In the genomic region with DNA sequence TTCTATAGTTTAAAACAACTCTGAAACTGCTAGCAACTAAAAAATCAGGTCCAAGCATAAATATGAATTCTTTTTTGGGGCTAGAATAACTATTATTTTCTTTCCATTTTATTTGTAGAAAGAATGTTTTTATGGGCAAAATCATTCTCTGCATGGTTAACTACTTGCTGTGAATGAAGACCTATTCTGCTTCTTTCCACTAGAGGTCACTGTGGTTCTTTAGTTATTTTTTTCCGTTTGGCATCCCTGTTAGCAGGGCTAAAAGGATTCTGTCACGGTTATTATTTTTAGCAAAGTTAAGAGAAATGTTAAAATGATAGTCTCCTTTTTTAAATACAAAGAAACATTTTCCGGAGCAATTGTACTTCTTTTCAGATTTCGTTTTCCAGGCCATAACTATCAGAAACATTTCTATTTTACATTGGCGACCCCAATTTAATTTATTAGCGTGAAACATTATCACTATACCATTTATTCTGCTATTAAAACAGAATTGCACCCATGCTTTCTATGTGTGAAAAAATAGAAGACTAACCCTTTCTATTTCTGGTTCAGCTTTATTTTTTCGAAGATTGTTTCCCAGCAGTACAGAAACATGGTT, we compare ENCODE assay signal across 9 cellular contexts.
DNase-seq lines count a peak whose midpoint lies in the region; ATAC-seq and TF ChIP-seq lines count a peak whose summit lies in the region.
"Had no signal": no experiment of that assay in that cellular context is flagged by ENCODE, and none has a peak within 500 bp of the region (broad histone marks: within the 10 kb centered on the region; RNA-seq: fewer than 3 reads in every experiment).

No MANE protein-coding gene starts in this region.

- no peaks in the 10 kb centered on the region for H3K4me1 Mint-ChIP-seq in activated T-cell treated with anti-CD3 and anti-CD28 coated beads, Interleukin-2, amount 50 U/mL, for 72 hours (ENCODE audit: low read depth)

- no peaks in the 10 kb centered on the region for H3K9me3 ChIP-seq in DND-41 (ENCODE audit: insufficient read depth, low read length, severe bottlenecking)
- no peaks in the 10 kb centered on the region for H3K9me3 ChIP-seq in prostate gland

- H3K4me3 ChIP-seq in DND-41 (ENCODE audit: low read depth in 1 of 2, low read length in 2 of 2) = no peak overlapping the region
- H3K4me3 ChIP-seq in prostate gland = no peak overlapping the region

- no peak for TF ChIP-seq POLR2A in prostate gland (IDR thresholded peaks at IDR 0.05)

- H3K4me1 ChIP-seq in DND-41 (ENCODE audit: insufficient read depth, low read length) (no peaks in the 10 kb centered on the region), prostate gland (replicated peaks) (no peaks in the 10 kb centered on the region)

- no peaks in the 10 kb centered on the region for H3K36me3 Mint-ChIP-seq in activated T-cell treated with anti-CD3 and anti-CD28 coated beads, Interleukin-2, amount 50 U/mL, for 72 hours (ENCODE audit: insufficient read depth in 2 of 2)

- intact Hi-C loops in prostate gland (cut with DNase I) = loop anchor here (5.0 to 10.0 kb wide), 4 partner anchors 191 to 806 kb away; no protein-coding TSS in a partner anchor

- 33% methylated on average over 7 of the region's 7 CpGs for WGBS in prostate gland

- ATAC-seq in DND-41 (ENCODE audit: insufficient read depth, low read depth) = peak; percentile 68; the same call in 2 of the 3 replicates
- peak; percentile 77 for ATAC-seq in GM21515 (IDR thresholded peaks at IDR 0.05; ENCODE audit: unreplicated experiment)
- no peak for ATAC-seq in activated T-cell treated with anti-CD3 and anti-CD28 coated beads, Interleukin-2, amount 50 U/mL, for 72 hours (replicated peaks in 1 of 2)

- H3K27me3 ChIP-seq in DND-41 (ENCODE audit: insufficient read depth, low read length, poor library complexity) = peaks cover 13% of the 10 kb centered on the region
- H3K27me3 ChIP-seq in prostate gland (replicated peaks; ENCODE audit: insufficient read depth) = no peaks in the 10 kb centered on the region

- no peaks in the 10 kb centered on the region for H4K20me1 ChIP-seq in DND-41 (ENCODE audit: insufficient read depth, low read length)

- H3K79me2 ChIP-seq in DND-41 (ENCODE audit: insufficient read depth, low read length) = no peaks in the 10 kb centered on the region

- H2AFZ ChIP-seq in DND-41 (ENCODE audit: low read depth, low read length) = no peak overlapping the region

- H3K27me3 Mint-ChIP-seq in activated T-cell treated with anti-CD3 and anti-CD28 coated beads, Interleukin-2, amount 50 U/mL, for 72 hours (ENCODE audit: low read depth) = peaks cover 5% of the 10 kb centered on the region

- H3K4me3 Mint-ChIP-seq in activated T-cell treated with anti-CD3 and anti-CD28 coated beads, Interleukin-2, amount 50 U/mL, for 72 hours = no peak overlapping the region
- H3K4me3 Mint-ChIP-seq: T-helper 1 cell treated with Interleukin-12 subunit alpha and Interleukin-12 subunit beta and Interleukin-4 antibody, amounts not matched to agents 30 μg/mL and 1 μg/mL, for 36 hours had no signal

- H3K9me3 Mint-ChIP-seq in activated T-cell treated with anti-CD3 and anti-CD28 coated beads, Interleukin-2, amount 50 U/mL, for 72 hours = no peaks in the 10 kb centered on the region
- H3K9me3 Mint-ChIP-seq: T-helper 1 cell treated with Interleukin-12 subunit alpha and Interleukin-12 subunit beta and Interleukin-4 antibody, amounts not matched to agents 30 μg/mL and 1 μg/mL, for 36 hours had no signal

- H3K9ac ChIP-seq in DND-41 (ENCODE audit: low read depth, low read length) = no peak overlapping the region

- H3K4me2 ChIP-seq in DND-41 (ENCODE audit: insufficient read depth, low read length) = no peak overlapping the region

- peak; percentile 84 for TF ChIP-seq CTCF in DND-41 (IDR thresholded peaks at IDR 0.05; ENCODE audit: borderline replicate concordance, extremely low read depth, low read length, poor library complexity, severe bottlenecking)
- TF ChIP-seq CTCF in prostate gland (IDR thresholded peaks at IDR 0.05) = peak; percentile 48 to 85 (median 80)

- no peak overlapping the region for H3K27ac ChIP-seq in DND-41 (ENCODE audit: low read length)
- H3K27ac ChIP-seq in prostate gland = no peak overlapping the region

- DNase-seq in DND-41 = no peak
- peak; percentile 66 for DNase-seq in M059J (ENCODE audit: low read depth)
- DNase-seq in SK-N-DZ (ENCODE audit: low spot score) = peak; percentile 28
- DNase-seq in fibroblast of gingiva (ENCODE audit: low read depth) = peak; percentile 38
- no peak for DNase-seq in prostate gland (ENCODE audit: low spot score)
- no peak for DNase-seq in stimulated activated naive CD4-positive, alpha-beta T cell treated with Interleukin-2 at 50 U/mL for 16 hours (lab: John Stamatoyannopoulos, UW)
- DNase-seq in activated T-cell treated with anti-CD3 and anti-CD28 coated beads, Interleukin-2, amount 50 U/mL, for 72 hours = no peak

- H3K36me3 ChIP-seq in DND-41 (ENCODE audit: insufficient read depth, low read length) = no peaks in the 10 kb centered on the region
- H3K36me3 ChIP-seq in prostate gland = no peaks in the 10 kb centered on the region

- no peak overlapping the region for H3K27ac Mint-ChIP-seq in activated T-cell treated with anti-CD3 and anti-CD28 coated beads, Interleukin-2, amount 50 U/mL, for 72 hours
- H3K27ac Mint-ChIP-seq: T-helper 1 cell treated with Interleukin-12 subunit alpha and Interleukin-12 subunit beta and Interleukin-4 antibody, amounts not matched to agents 30 μg/mL and 1 μg/mL, for 36 hours had no signal

Comparison
In these comparisons a context has a peak if more than half of its experiments do, and no peak if none do; other contexts are left out.
1. ATAC-seq: peak in DND-41 (single experiment) and GM21515 (single experiment); none in activated T-cell treated with anti-CD3 and anti-CD28 coated beads, Interleukin-2, amount 50 U/mL, for 72 hours (0 of 2).
2. DNase-seq: peak in M059J (single experiment), SK-N-DZ (single experiment) and fibroblast of gingiva (single experiment); none in DND-41 (single experiment), prostate gland (single experiment), stimulated activated naive CD4-positive, alpha-beta T cell treated with Interleukin-2 at 50 U/mL for 16 hours (single experiment) and activated T-cell treated with anti-CD3 and anti-CD28 coated beads, Interleukin-2, amount 50 U/mL, for 72 hours (0 of 2).